In the genomic region with DNA sequence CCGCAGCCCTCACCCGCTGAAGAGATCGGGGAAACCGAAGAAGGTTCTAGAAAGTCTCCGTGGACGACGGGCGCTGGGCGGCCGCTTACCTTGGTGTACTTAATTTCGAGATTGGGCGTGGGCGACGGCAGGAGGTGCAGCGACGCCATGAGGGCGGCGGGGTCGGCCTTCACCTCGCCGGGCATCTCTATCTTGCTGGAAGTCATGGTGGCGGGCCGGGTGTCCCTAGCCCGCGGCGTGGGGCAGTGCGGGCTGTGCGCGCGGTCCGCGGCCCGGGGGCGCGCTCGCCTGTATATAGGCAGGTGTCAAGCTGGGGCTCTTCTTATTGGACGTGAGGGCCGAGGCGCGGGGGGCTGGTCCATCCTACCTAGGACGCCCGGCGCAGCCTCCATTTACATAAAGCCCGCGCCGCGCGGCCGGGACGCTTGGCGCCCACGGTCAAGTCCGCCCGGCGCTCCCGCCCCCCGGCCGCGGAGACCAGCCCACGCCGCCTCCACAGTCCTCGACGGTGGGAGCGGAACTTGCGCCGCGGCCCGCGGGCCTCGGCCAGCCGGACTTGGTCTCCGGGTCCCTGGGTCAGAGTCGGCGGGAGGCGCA, we compare ENCODE assay signal across 8 cellular contexts. TPM values are rescaled to one million over a fixed set of nuclear protein-coding genes. Genes with fewer than 3 reads are reported as not detected.
DNase-seq lines count a peak whose midpoint lies in the region; ATAC-seq and TF ChIP-seq lines count a peak whose summit lies in the region.

A gene (minus strand): TSS at position 267 of the 597 bp plus-strand sequence. CDS start 61 bp downstream, at position 206.

- no CpG with 5 or more reads among the region's 75 CpGs for WGBS in mesendoderm (ENCODE audit: extremely low coverage, insufficient coverage, low lambda C conversion rate)

- H3K4me2 ChIP-seq in mesendoderm (ENCODE audit: low read length), result peak within 1 kb of the TSS; percentile 73

- H3K27me3 ChIP-seq in A673 (replicated peaks; ENCODE audit: insufficient read depth, low read depth, low read length, poor library complexity), result peaks cover 74% of the 10 kb centered on the region
- H3K27me3 ChIP-seq in duodenal mucosa (ENCODE audit: control insufficient read depth in 1 of 2, insufficient read depth in 2 of 2, low read length in 2 of 2), result peaks cover 41 to 57% of the 10 kb centered on the region in 2 donors
- H3K27me3 ChIP-seq in mesendoderm (ENCODE audit: insufficient read depth, low read length, poor library complexity), result peaks cover 31% of the 10 kb centered on the region
- H3K27me3 ChIP-seq in thoracic aorta (replicated peaks; ENCODE audit: insufficient read depth), result peaks cover 26% of the 10 kb centered on the region

- no peak within 1 kb of the TSS for H3K23ac ChIP-seq in mesendoderm (ENCODE audit: low read length)

- no TSS peak for BruUV-seq in A673 (replicated peaks; lab: Mats Ljungman, UMichigan)

- H3K27ac ChIP-seq in A673 (ENCODE audit: low read depth, low read length, poor library complexity, severe bottlenecking) (no peak within 1 kb of the TSS), duodenal mucosa (ENCODE audit: low read depth, low read length) (no peak within 1 kb of the TSS), mesendoderm (ENCODE audit: low read depth, low read length) (no peak within 1 kb of the TSS), thoracic aorta (no peak within 1 kb of the TSS)

- H3K36me3 ChIP-seq in A673 (ENCODE audit: insufficient read depth, low read length, poor library complexity, severe bottlenecking) (no peaks in the 10 kb centered on the region), duodenal mucosa (ENCODE audit: control insufficient read depth in 1 of 2, insufficient read depth in 2 of 2, low read length in 2 of 2) (no peaks in the 10 kb centered on the region), mesendoderm (ENCODE audit: control insufficient read depth, insufficient read depth, low read length) (no peaks in the 10 kb centered on the region), thoracic aorta (no peaks in the 10 kb centered on the region)

- H3K9ac ChIP-seq in duodenal mucosa (ENCODE audit: low read depth in 1 of 2, low read length in 2 of 2) (no peak within 1 kb of the TSS), mesendoderm (ENCODE audit: low read length) (peak within 1 kb of the TSS; percentile 63)

- ATAC-seq in thoracic aorta (ENCODE audit: insufficient number of reproducible peaks, low FRiP score, low read depth) (peak; percentile 41), HG03175 (IDR thresholded peaks at IDR 0.05; ENCODE audit: unreplicated experiment) (no peak)

- no peaks in the 10 kb centered on the region for H3K79me1 ChIP-seq in mesendoderm (ENCODE audit: low read length)

- CTCF ChIA-PET in A673 (lab: Charles Lee), result interaction anchor here (0.7 kb wide), 1 partner anchor 314 kb away, joined by 3 read pairs; no protein-coding TSS in a partner anchor

- no peak within 1 kb of the TSS for H2BK120ac ChIP-seq in mesendoderm (ENCODE audit: low read depth, low read length)

- TF ChIP-seq CTCF in A673 (conservative IDR thresholded peaks at IDR 0.05; ENCODE audit: low read depth, low read length) (no peak), thoracic aorta (IDR thresholded peaks at IDR 0.05) (no peak)

- H2BK5ac ChIP-seq in mesendoderm (ENCODE audit: low read length), result no peak within 1 kb of the TSS

- peak within 1 kb of the TSS; percentile 41 for H3K4me3 ChIP-seq in A673 (ENCODE audit: low read depth, low read length, poor library complexity, severe bottlenecking)
- peak within 1 kb of the TSS; percentile 53 for H3K4me3 ChIP-seq in duodenal mucosa (ENCODE audit: low read depth in 1 of 2, low read length in 2 of 2)
- H3K4me3 ChIP-seq in mesendoderm (ENCODE audit: low read length), result peak within 1 kb of the TSS; percentile 30
- H3K4me3 ChIP-seq in thoracic aorta, result peak within 1 kb of the TSS; percentile 71

- H3K56ac ChIP-seq in mesendoderm (ENCODE audit: low read length), result peak within 1 kb of the TSS; percentile 84

- no peak within 1 kb of the TSS for H4K5ac ChIP-seq in mesendoderm (ENCODE audit: low read length)

- H3K18ac ChIP-seq in mesendoderm (ENCODE audit: low read length), result no peak within 1 kb of the TSS

- DNase-seq in A673 (ENCODE audit: low spot score), result no peak
- DNase-seq in NCI-H345 treated with DMSO at 0.1 percent for 48 hours (lab: John Stamatoyannopoulos, UW; ENCODE audit: unreplicated experiment), result peak; percentile 4
- peak; percentile 42 for DNase-seq in mesendoderm
- no peak for DNase-seq in thoracic aorta (ENCODE audit: low spot score)
- no peak for DNase-seq in glomerular visceral epithelial cell (ENCODE audit: extremely low spot score)
- DNase-seq in NCI-H1105 (lab: John Stamatoyannopoulos, UW), result no peak

- no peaks in the 10 kb centered on the region for H3K79me2 ChIP-seq in mesendoderm (ENCODE audit: control insufficient read depth, insufficient read depth, low read length)

- no peak within 1 kb of the TSS for H2BK15ac ChIP-seq in mesendoderm (replicated peaks; ENCODE audit: low read depth)

- H4K8ac ChIP-seq in mesendoderm (ENCODE audit: low read depth, low read length), result no peak within 1 kb of the TSS

- H3K9me3 ChIP-seq in A673 (ENCODE audit: low read depth, low read length, poor library complexity, severe bottlenecking), result no peaks in the 10 kb centered on the region
- no peaks in the 10 kb centered on the region for H3K9me3 ChIP-seq in duodenal mucosa (ENCODE audit: control insufficient read depth in 1 of 2, low read length in 2 of 2)
- no peaks in the 10 kb centered on the region for H3K9me3 ChIP-seq in thoracic aorta

- H3K4me1 ChIP-seq in A673 (ENCODE audit: insufficient read depth, low read length, poor library complexity, severe bottlenecking), result peaks cover 6% of the 10 kb centered on the region
- no peaks in the 10 kb centered on the region for H3K4me1 ChIP-seq in duodenal mucosa (ENCODE audit: control insufficient read depth in 1 of 2, insufficient read depth in 2 of 2, low read length in 2 of 2)
- H3K4me1 ChIP-seq in mesendoderm (ENCODE audit: control insufficient read depth, low read depth, low read length), result no peaks in the 10 kb centered on the region
- H3K4me1 ChIP-seq in thoracic aorta (ENCODE audit: control insufficient read depth in 1 of 2, low read depth in 2 of 2), result peaks cover 0 to 13% of the 10 kb centered on the region in 2 donors

- POLR2A ChIA-PET in A673 (lab: Charles Lee; ENCODE audit: low non-redundant PET), result no interaction called here

- intact Hi-C loops in A673 (cut with micrococcal nuclease; ENCODE audit: unreplicated experiment), result loop anchor here (2.0 to 10.0 kb wide), 2 partner anchors 315 to 331 kb away; no protein-coding TSS in a partner anchor

- H2AK5ac ChIP-seq in mesendoderm (ENCODE audit: low read length), result no peak within 1 kb of the TSS

- no peak within 1 kb of the TSS for H3K4ac ChIP-seq in mesendoderm (ENCODE audit: low read depth, low read length)

RNA-seq across cellular contexts. Expression of the gene that starts here (rescaled TPM):
- total RNA-seq in A673 (2021) (1.5 and 1.7 TPM in 2 replicates), thoracic aorta (10 to 100 TPM in 1 of 2 donors, 1 to 10 TPM in 1; 4.3 to 37.5 TPM)
- 0.32 TPM for polyA plus RNA-seq in mesendoderm (2013, experiment 1 of 2)
- polyA plus RNA-seq in mesendoderm (2013, experiment 2 of 2), result 0.80 TPM

Comparison
In these comparisons a context has a peak if more than half of its experiments do, and no peak if none do; other contexts are left out.
1. DNase-seq: peak in NCI-H345 treated with DMSO at 0.1 percent for 48 hours (single experiment) and mesendoderm (single experiment); none in A673 (single experiment), thoracic aorta (single experiment), glomerular visceral epithelial cell (single experiment) and NCI-H1105 (single experiment).
2. Peak in every context shown above with its lines, with median percentiles within 50 percentile points of each other: H3K4me3 ChIP-seq.